In the genomic region with DNA sequence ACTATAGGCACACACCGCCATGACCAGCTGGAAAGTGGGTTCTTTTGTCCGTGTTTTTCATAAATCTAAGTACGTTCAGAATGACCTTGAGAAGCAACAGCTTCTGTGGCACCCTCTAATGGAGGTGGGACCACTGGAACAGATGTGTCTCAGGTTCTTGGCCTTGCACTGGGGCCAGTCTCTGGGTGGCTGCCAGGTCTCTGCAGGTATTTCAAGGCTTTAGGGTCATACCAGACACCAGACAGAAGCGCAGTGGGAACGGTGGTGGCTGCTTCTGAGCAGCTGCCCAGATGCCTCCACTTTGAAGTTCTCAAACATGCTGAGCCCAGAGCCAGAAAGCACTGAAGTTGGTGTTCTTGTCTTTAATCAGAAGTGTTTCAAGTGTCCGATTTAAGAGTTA, we compare ENCODE assay signal across 35 cellular contexts.
"Had no signal": no experiment of that assay in that cellular context is flagged by ENCODE, and none has a peak within 500 bp of the region (broad histone marks: within the 10 kb centered on the region; RNA-seq: fewer than 3 reads in every experiment).

No MANE protein-coding gene starts in this region.

- DNase-seq: activated effector memory CD4-positive, alpha-beta T cell treated with anti-CD3 and anti-CD28 coated beads, Interleukin-2, amount 50 U/mL, for 16 hours; activated effector memory CD4-positive, alpha-beta T cell treated with Interleukin-2 at 50 U/mL for 16 hours; activated gamma-delta T cell; activated gamma-delta T cell treated with Interleukin-2 at 50 U/mL for 16 hours; activated naive CD4-positive, alpha-beta T cell; activated naive CD4-positive, alpha-beta T cell treated with anti-CD3 and anti-CD28 coated beads for 36 hours; activated naive CD4-positive, alpha-beta T cell treated with anti-CD3 and anti-CD28 coated beads, Interleukin-2, amount 10 ng/mL, durations not matched to agents 7 days and 5 days; activated naive CD4-positive, alpha-beta T cell treated with anti-CD3 and anti-CD28 coated beads, Interleukin-2, amount 50 U/mL, for 16 hours; activated naive CD4-positive, alpha-beta T cell treated with Interleukin-2 at 50 U/mL for 16 hours; activated naive CD8-positive, alpha-beta T cell treated with anti-CD3 and anti-CD28 coated beads for 36 hours; activated naive CD8-positive, alpha-beta T cell treated with anti-CD3 and anti-CD28 coated beads, Interleukin-2, amount 10 ng/mL, durations not matched to agents 7 days and 5 days; activated naive CD8-positive, alpha-beta T cell treated with anti-CD3 and anti-CD28 coated beads, Interleukin-2, amount 50 U/mL, for 24 hours; activated T-cell treated with anti-CD3 and anti-CD28 coated beads for 4 hours; activated T-cell treated with anti-CD3 and anti-CD28 coated beads, Interleukin-2, amount 50 U/mL, for 1 hour; activated T-cell treated with anti-CD3 and anti-CD28 coated beads, Interleukin-2, amount 50 U/mL, for 24 hours; activated T-cell treated with anti-CD3 and anti-CD28 coated beads, Interleukin-2, amount 50 U/mL, for 4 hours; activated T-cell treated with anti-CD3 and anti-CD28 coated beads, Interleukin-2, amount 50 U/mL, for 48 hours; activated T-cell treated with anti-CD3 and anti-CD28 coated beads, Interleukin-2, amount 50 U/mL, for 72 hours; adrenal gland; amniotic stem cell; amygdala; anterior cingulate cortex; aorta; body of pancreas; brain microvascular endothelial cell; caudate nucleus; central memory CD4-positive, alpha-beta T cell; cerebellar nuclear complex had no signal

- FAIRE-seq: astrocyte, bronchial epithelial cell had no signal

- H3K27me3 ChIP-seq: ascending aorta, body of pancreas, brain microvascular endothelial cell, cardiac muscle cell had no signal

- H3K36me3 ChIP-seq: adrenal gland, ascending aorta, brain microvascular endothelial cell, breast epithelium, cardiac muscle cell had no signal

- H3K27ac ChIP-seq: adrenal gland, ascending aorta, body of pancreas, brain microvascular endothelial cell, breast epithelium, cardiac muscle cell had no signal

- ATAC-seq: activated naive CD4-positive, alpha-beta T cell treated with anti-CD3 and anti-CD28 coated beads, Interleukin-2, amount 50 U/mL, for 72 hours; activated naive CD8-positive, alpha-beta T cell treated with anti-CD3 and anti-CD28 coated beads, Interleukin-2, amount 50 U/mL, for 24 hours; activated T-cell treated with anti-CD3 and anti-CD28 coated beads, Interleukin-2, amount 50 U/mL, for 4 hours; activated T-cell treated with anti-CD3 and anti-CD28 coated beads, Interleukin-2, amount 50 U/mL, for 72 hours; activated T-helper 17 cell treated with anti-CD3 and anti-CD28 coated beads, Interleukin-2, amount 50 U/mL, for 72 hours; body of pancreas had no signal

- H3K4me3 ChIP-seq: adrenal gland, ascending aorta, body of pancreas, breast epithelium, cardiac muscle cell had no signal

- H3K9me3 ChIP-seq: adrenal gland, ascending aorta, body of pancreas had no signal

- H3K4me1 ChIP-seq: adrenal gland, ascending aorta, body of pancreas, breast epithelium had no signal
